ENCODE assay signal across 1 cellular context in the genomic region with DNA sequence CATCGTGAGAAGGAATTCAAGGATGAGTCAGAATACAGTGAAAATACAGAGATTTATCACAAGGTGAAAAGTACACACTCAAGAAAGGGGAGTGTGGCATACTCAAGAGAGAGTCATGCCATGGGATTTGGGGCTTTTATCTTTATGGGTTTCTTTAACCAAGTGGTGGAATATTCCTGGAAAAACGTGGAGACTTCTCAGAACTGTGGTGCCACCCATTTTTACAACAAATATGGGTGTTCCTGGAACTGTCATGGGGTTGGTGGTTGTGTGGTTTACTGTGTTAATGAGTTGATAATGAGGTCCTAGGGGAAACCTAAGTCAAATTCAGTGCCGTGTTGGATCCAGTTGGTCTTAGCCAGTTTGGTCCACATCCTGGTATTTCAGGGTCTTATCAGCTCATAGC.
TF ChIP-seq lines count a peak whose summit lies in the region.

No MANE protein-coding gene starts in this region.

TF ChIP-seq in K562, 482 proteins besides CTCF, POLR2A, EP300 and RAD21 (continued from another document):
- TF ChIP-seq ZNF318 (IDR thresholded peaks at IDR 0.05; ENCODE audit: borderline replicate concordance in 1 of 2, low read depth in 1 of 2) (no peak), NCOA4 (IDR thresholded peaks at IDR 0.05; ENCODE audit: partially characterized antibody) (no peak), LEF1 (IDR thresholded peaks at IDR 0.05) (peak; percentile 45; the same call in 1 of the 2 replicates), RBM14 (IDR thresholded peaks at IDR 0.05; ENCODE audit: borderline replicate concordance, insufficient read depth, low read depth, low read length) (no peak), PBX2 (CRISPR knock-in tag; IDR thresholded peaks at IDR 0.05; ENCODE audit: low read depth) (no peak), PBX2 (tag; conservative IDR thresholded peaks at IDR 0.05; ENCODE audit: low read depth) (no peak), ARID1B (IDR thresholded peaks at IDR 0.05) (peak; percentile 82), HMG20B (CRISPR knock-in tag; IDR thresholded peaks at IDR 0.05) (no peak), CREBBP (IDR thresholded peaks at IDR 0.05; ENCODE audit: low read depth, low read length) (no peak), GABPB1 (CRISPR knock-in tag; IDR thresholded peaks at IDR 0.05) (no peak), ZNF511 (CRISPR knock-in tag; IDR thresholded peaks at IDR 0.05) (no peak), BCL6 (CRISPR knock-in tag; IDR thresholded peaks at IDR 0.05) (no peak), ZNF143 (CRISPR knock-in tag; IDR thresholded peaks at IDR 0.05) (no peak), SRSF9 (IDR thresholded peaks at IDR 0.05; ENCODE audit: borderline replicate concordance, low read depth, low read length) (no peak), ZBTB34 (CRISPR knock-in tag; IDR thresholded peaks at IDR 0.05) (no peak), SMARCE1 (IDR thresholded peaks at IDR 0.05) (peak; percentile 49; the same call in 1 of the 2 replicates), RCOR1 (IDR thresholded peaks at IDR 0.05; ENCODE audit: borderline replicate concordance in 1 of 2, low read depth in 2 of 2, low read length in 2 of 2) (peak in 1 of 2 experiments; percentile 87; a peak in 3 of 4 replicates), EGR1 (conservative IDR thresholded peaks at IDR 0.05) (0 out of 2 replicates have a peak, but pooled peaks have one; percentile 18), CXXC5 (CRISPR knock-in tag; IDR thresholded peaks at IDR 0.05) (peak; percentile 35; the same call in 1 of the 2 replicates), ARID4B (CRISPR knock-in tag; IDR thresholded peaks at IDR 0.05) (no peak), SMAD4 (CRISPR knock-in tag; conservative IDR thresholded peaks at IDR 0.05) (no peak)
- TF ChIP-seq, protein P1, sequence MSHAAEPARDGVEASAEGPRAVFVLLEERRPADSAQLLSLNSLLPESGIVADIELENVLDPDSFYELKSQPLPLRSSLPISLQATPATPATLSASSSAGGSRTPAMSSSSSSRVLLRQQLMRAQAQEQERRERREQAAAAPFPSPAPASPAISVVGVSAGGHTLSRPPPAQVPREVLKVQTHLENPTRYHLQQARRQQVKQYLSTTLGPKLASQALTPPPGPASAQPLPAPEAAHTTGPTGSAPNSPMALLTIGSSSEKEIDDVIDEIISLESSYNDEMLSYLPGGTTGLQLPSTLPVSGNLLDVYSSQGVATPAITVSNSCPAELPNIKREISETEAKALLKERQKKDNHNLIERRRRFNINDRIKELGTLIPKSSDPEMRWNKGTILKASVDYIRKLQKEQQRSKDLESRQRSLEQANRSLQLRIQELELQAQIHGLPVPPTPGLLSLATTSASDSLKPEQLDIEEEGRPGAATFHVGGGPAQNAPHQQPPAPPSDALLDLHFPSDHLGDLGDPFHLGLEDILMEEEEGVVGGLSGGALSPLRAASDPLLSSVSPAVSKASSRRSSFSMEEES (CRISPR knock-in tag; IDR thresholded peaks at IDR 0.05), result no peak
- TF ChIP-seq, protein P2, sequence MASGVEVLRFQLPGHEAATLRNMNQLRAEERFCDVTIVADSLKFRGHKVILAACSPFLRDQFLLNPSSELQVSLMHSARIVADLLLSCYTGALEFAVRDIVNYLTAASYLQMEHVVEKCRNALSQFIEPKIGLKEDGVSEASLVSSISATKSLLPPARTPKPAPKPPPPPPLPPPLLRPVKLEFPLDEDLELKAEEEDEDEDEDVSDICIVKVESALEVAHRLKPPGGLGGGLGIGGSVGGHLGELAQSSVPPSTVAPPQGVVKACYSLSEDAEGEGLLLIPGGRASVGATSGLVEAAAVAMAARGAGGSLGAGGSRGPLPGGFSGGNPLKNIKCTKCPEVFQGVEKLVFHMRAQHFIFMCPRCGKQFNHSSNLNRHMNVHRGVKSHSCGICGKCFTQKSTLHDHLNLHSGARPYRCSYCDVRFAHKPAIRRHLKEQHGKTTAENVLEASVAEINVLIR (CRISPR knock-in tag; IDR thresholded peaks at IDR 0.05), result no peak
- TF ChIP-seq, protein P3, sequence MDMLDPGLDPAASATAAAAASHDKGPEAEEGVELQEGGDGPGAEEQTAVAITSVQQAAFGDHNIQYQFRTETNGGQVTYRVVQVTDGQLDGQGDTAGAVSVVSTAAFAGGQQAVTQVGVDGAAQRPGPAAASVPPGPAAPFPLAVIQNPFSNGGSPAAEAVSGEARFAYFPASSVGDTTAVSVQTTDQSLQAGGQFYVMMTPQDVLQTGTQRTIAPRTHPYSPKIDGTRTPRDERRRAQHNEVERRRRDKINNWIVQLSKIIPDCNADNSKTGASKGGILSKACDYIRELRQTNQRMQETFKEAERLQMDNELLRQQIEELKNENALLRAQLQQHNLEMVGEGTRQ (CRISPR knock-in tag; IDR thresholded peaks at IDR 0.05), result no peak
